1 cellular context compared by ENCODE assay signal in genomic region chr16:2071454-2072263, GRCh38.
TF ChIP-seq lines count a peak whose summit lies in the region.

No MANE protein-coding gene starts in this region.

TF ChIP-seq in IMR-90, 13 proteins besides CTCF, POLR2A, EP300 and RAD21:
- TF ChIP-seq USF2 (IDR thresholded peaks at IDR 0.05; ENCODE audit: low read depth, low read length), result no peak
- TF ChIP-seq FOS (IDR thresholded peaks at IDR 0.05; ENCODE audit: low read depth, low read length), result no peak
- no peak for TF ChIP-seq RCOR1 (IDR thresholded peaks at IDR 0.05; ENCODE audit: insufficient replicate concordance, low read length)
- TF ChIP-seq CEBPB (IDR thresholded peaks at IDR 0.05; ENCODE audit: low read depth, low read length), result no peak
- TF ChIP-seq ELK1 (IDR thresholded peaks at IDR 0.05; ENCODE audit: borderline replicate concordance, low read depth, low read length), result no peak
- no peak for TF ChIP-seq MAZ (IDR thresholded peaks at IDR 0.05; ENCODE audit: borderline replicate concordance, low read depth, low read length)
- TF ChIP-seq BHLHE40 (IDR thresholded peaks at IDR 0.05; ENCODE audit: low read depth, low read length), result no peak
- TF ChIP-seq SMC3 (IDR thresholded peaks at IDR 0.05; ENCODE audit: low read depth, low read length), result no peak
TF ChIP-seq in IMR-90: peak in this region for 0.
